In genomic region chr4:25313194-25313895, GRCh38 we compare ENCODE assay signal across 8 cellular contexts.
DNase-seq lines count a peak whose midpoint lies in the region; ATAC-seq and TF ChIP-seq lines count a peak whose summit lies in the region.

No MANE protein-coding gene starts in this region.

- DNase-seq in NCI-H748 (lab: John Stamatoyannopoulos, UW; ENCODE audit: unreplicated experiment), result peak; percentile 3
- no peak for DNase-seq in NCI-H748 treated with DMSO at 0.1 percent for 48 hours (lab: John Stamatoyannopoulos, UW)
- no peak for DNase-seq in iPS DF 6.9 (ENCODE audit: low read depth, low spot score)
- DNase-seq in stimulated activated effector memory CD8-positive, alpha-beta T cell treated with anti-CD3 and anti-CD28 coated beads, Interleukin-12 subunit alpha, Interleukin-12 subunit beta, amount 100 ng/mL, for 72 hours (ENCODE audit: low spot score in 2 of 2), result no peak
- DNase-seq in cortex of kidney (lab: John Stamatoyannopoulos, UW), result no peak
- DNase-seq in activated CD8-positive, alpha-beta memory T cell treated with anti-CD3 and anti-CD28 coated beads, Interleukin-2, amount 50 U/mL, for 4 hours, result no peak

- H3K36me3 ChIP-seq in iPS DF 6.9 (ENCODE audit: control insufficient read depth, insufficient read depth, low read length), result no peaks in the 10 kb centered on the region

- H3K9me3 Mint-ChIP-seq in stimulated activated effector memory CD8-positive, alpha-beta T cell treated with anti-CD3 and anti-CD28 coated beads, Interleukin-12 subunit alpha, Interleukin-12 subunit beta, amount 100 ng/mL, for 72 hours, result no peaks in the 10 kb centered on the region

- H3K27ac ChIP-seq in iPS DF 6.9 (ENCODE audit: low read length), result no peak overlapping the region

- no peaks in the 10 kb centered on the region for H3K9me3 ChIP-seq in iPS DF 6.9 (ENCODE audit: control insufficient read depth, insufficient read depth, low read length)

- TF ChIP-seq CTCF in WI38 (IDR thresholded peaks at IDR 0.05; ENCODE audit: low read depth, low read length), result no peak

- H3K4me3 ChIP-seq in WI38 (ENCODE audit: low read depth, low read length), result peak overlapping the region; percentile 79
- peak overlapping the region; percentile 86; the same call in 1 of the 2 replicates for H3K4me3 ChIP-seq in iPS DF 6.9 (ENCODE audit: low read length)

- H3K4me3 Mint-ChIP-seq in stimulated activated effector memory CD8-positive, alpha-beta T cell treated with anti-CD3 and anti-CD28 coated beads, Interleukin-12 subunit alpha, Interleukin-12 subunit beta, amount 100 ng/mL, for 72 hours, result peak overlapping the region; percentile 99

- H3K27me3 ChIP-seq in iPS DF 6.9 (ENCODE audit: control insufficient read depth, insufficient read depth, low read length), result no peaks in the 10 kb centered on the region

- no CpG with 5 or more reads among the region's 23 CpGs for WGBS in iPS DF 6.9 (ENCODE audit: insufficient coverage, insufficient read length)

- no peak for ATAC-seq in stimulated activated effector memory CD8-positive, alpha-beta T cell treated with anti-CD3 and anti-CD28 coated beads, Interleukin-12 subunit alpha, Interleukin-12 subunit beta, amount 100 ng/mL, for 72 hours
- ATAC-seq in GM21423 (IDR thresholded peaks at IDR 0.05; ENCODE audit: unreplicated experiment), result no peak

- H3K4me1 ChIP-seq in iPS DF 6.9 (ENCODE audit: control insufficient read depth, insufficient read depth, low read length), result no peaks in the 10 kb centered on the region

- peaks cover 19% of the 10 kb centered on the region for H3K4me1 Mint-ChIP-seq in stimulated activated effector memory CD8-positive, alpha-beta T cell treated with anti-CD3 and anti-CD28 coated beads, Interleukin-12 subunit alpha, Interleukin-12 subunit beta, amount 100 ng/mL, for 72 hours

- peaks cover 44% of the 10 kb centered on the region for H3K36me3 Mint-ChIP-seq in stimulated activated effector memory CD8-positive, alpha-beta T cell treated with anti-CD3 and anti-CD28 coated beads, Interleukin-12 subunit alpha, Interleukin-12 subunit beta, amount 100 ng/mL, for 72 hours

- H3K27ac Mint-ChIP-seq in stimulated activated effector memory CD8-positive, alpha-beta T cell treated with anti-CD3 and anti-CD28 coated beads, Interleukin-12 subunit alpha, Interleukin-12 subunit beta, amount 100 ng/mL, for 72 hours, result peak overlapping the region; percentile 98
